21 cellular contexts compared by ENCODE assay signal in genomic region chr7:18459439-18459838, GRCh38. TPM values are rescaled to one million over a fixed set of nuclear protein-coding genes. Genes with fewer than 3 reads are reported as not detected.
A peak's percentile ranks its signal among the peaks of the same experiment; 100 is the strongest.
DNase-seq lines count a peak whose midpoint lies in the region; ATAC-seq and TF ChIP-seq lines count a peak whose summit lies in the region.
"Had no signal": no experiment of that assay in that cellular context is flagged by ENCODE, and none has a peak within 500 bp of the region (broad histone marks: within the 10 kb centered on the region; RNA-seq: fewer than 3 reads in every experiment).

No MANE protein-coding gene starts in this region.

- no peak overlapping the region for H3K4me3 ChIP-seq in ACC112 (ENCODE audit: low read depth, low read length)
- H3K4me3 ChIP-seq in endocrine pancreas (ENCODE audit: control insufficient read depth, insufficient read depth, low read length), result peak overlapping the region; percentile 53
- H3K4me3 ChIP-seq in endodermal cell (ENCODE audit: low read length), result no peak overlapping the region
- H3K4me3 ChIP-seq: esophagus squamous epithelium, K562, lower lobe of right lung, SJSA1 had no signal

- H3K4me3 Mint-ChIP-seq in endodermal cell, result no peak overlapping the region

- no peaks in the 10 kb centered on the region for H3K27me3 ChIP-seq in ACC112 (ENCODE audit: insufficient read depth, low read length)
- no peaks in the 10 kb centered on the region for H3K27me3 ChIP-seq in endocrine pancreas (ENCODE audit: control insufficient read depth, insufficient read depth, low read length)
- H3K27me3 ChIP-seq in endodermal cell (ENCODE audit: control insufficient read depth, insufficient read depth, low read length, poor library complexity, severe bottlenecking), result no peaks in the 10 kb centered on the region
- H3K27me3 ChIP-seq: brain microvascular endothelial cell, esophagus squamous epithelium, SJSA1, spleen had no signal

- DNase-seq in EL, result peak; percentile 34
- peak; percentile 76 for DNase-seq in NCI-H69 (lab: John Stamatoyannopoulos, UW)
- DNase-seq in anterior cingulate cortex (lab: John Stamatoyannopoulos, UW), result no peak
- no peak for DNase-seq in GM13977 (ENCODE audit: low spot score)
- no peak for DNase-seq in endodermal cell
- DNase-seq: activated CD4-positive, alpha-beta T cell treated with anti-CD3 and anti-CD28 coated beads, Interleukin-2, amount 50 U/mL, for 4 hours; activated naive CD4-positive, alpha-beta T cell treated with anti-CD3 and anti-CD28 coated beads, Interleukin-2, amount 50 U/mL, for 16 hours; activated T-cell treated with anti-CD3 and anti-CD28 coated beads, Interleukin-2, amount 50 U/mL, for 1 hour; AML-193; brain microvascular endothelial cell; esophagus squamous epithelium; HCEC 1CT; immature natural killer cell; lower lobe of right lung; naive thymus-derived CD8-positive, alpha-beta T cell; spleen had no signal

- H3K36me3 ChIP-seq in ACC112 (ENCODE audit: insufficient read depth, low read length) (no peaks in the 10 kb centered on the region), endocrine pancreas (ENCODE audit: control insufficient read depth, insufficient read depth, low read length) (no peaks in the 10 kb centered on the region), endodermal cell (ENCODE audit: control insufficient read depth, insufficient read depth, low read length) (no peaks in the 10 kb centered on the region)
- H3K36me3 ChIP-seq: brain microvascular endothelial cell, esophagus squamous epithelium, lower lobe of right lung, SJSA1, spleen had no signal

- H3K27ac ChIP-seq in ACC112 (ENCODE audit: low read depth, low read length) (no peak overlapping the region), endodermal cell (ENCODE audit: low read depth, low read length) (no peak overlapping the region)
- H3K27ac ChIP-seq: brain microvascular endothelial cell, esophagus squamous epithelium, lower lobe of right lung, SJSA1, spleen had no signal

- H3K27ac Mint-ChIP-seq in endodermal cell, result no peak overlapping the region
- H3K27ac Mint-ChIP-seq: immature natural killer cell; naive thymus-derived CD8-positive, alpha-beta T cell had no signal

- H3K9ac ChIP-seq in endocrine pancreas (ENCODE audit: control insufficient read depth, insufficient read depth, low read length), result no peak overlapping the region
- no peak overlapping the region for H3K9ac ChIP-seq in endodermal cell (ENCODE audit: extremely low read depth, low read length, poor library complexity, severe bottlenecking)

- no peak for TF ChIP-seq CTCF in GM13977 (IDR thresholded peaks at IDR 0.05; ENCODE audit: extremely low read depth, insufficient read depth, missing control alignments)
- no peak for TF ChIP-seq CTCF in endodermal cell (conservative IDR thresholded peaks at IDR 0.05)

- ATAC-seq in GM21390 (IDR thresholded peaks at IDR 0.05; ENCODE audit: unreplicated experiment), result no peak
- ATAC-seq: K562; naive thymus-derived CD8-positive, alpha-beta T cell had no signal

- in situ Hi-C loops in GM13977 (cut with MboI; ENCODE audit: low pct_unique_long_range_greater_than_20kb, low sequenced_read_pairs, unreplicated experiment), result no loop called here

- H3K9me3 Mint-ChIP-seq in endodermal cell, result no peaks in the 10 kb centered on the region
- H3K9me3 Mint-ChIP-seq: immature natural killer cell; naive thymus-derived CD8-positive, alpha-beta T cell had no signal

- no peaks in the 10 kb centered on the region for H3K27me3 Mint-ChIP-seq in endodermal cell (ENCODE audit: insufficient read depth)
- H3K27me3 Mint-ChIP-seq: naive thymus-derived CD8-positive, alpha-beta T cell had no signal

- peak overlapping the region; percentile 11 for H2AFZ ChIP-seq in ACC112 (ENCODE audit: low read length, unreplicated experiment)

- H3K79me2 ChIP-seq in ACC112 (ENCODE audit: control insufficient read depth, insufficient read depth, low read length, unreplicated experiment), result no peaks in the 10 kb centered on the region

- no peaks in the 10 kb centered on the region for H3K36me3 Mint-ChIP-seq in endodermal cell (ENCODE audit: low read depth)
- H3K36me3 Mint-ChIP-seq: immature natural killer cell; naive thymus-derived CD8-positive, alpha-beta T cell had no signal

- H3K4me1 ChIP-seq in ACC112 (ENCODE audit: control insufficient read depth, insufficient read depth, low read length, unreplicated experiment) (no peaks in the 10 kb centered on the region), endocrine pancreas (ENCODE audit: control insufficient read depth, insufficient read depth, low read length) (peaks cover 28% of the 10 kb centered on the region), endodermal cell (ENCODE audit: control insufficient read depth, insufficient read depth, low read length) (no peaks in the 10 kb centered on the region)
- H3K4me1 ChIP-seq: esophagus squamous epithelium, lower lobe of right lung, SJSA1 had no signal

- H3K4me1 Mint-ChIP-seq in endodermal cell, result peaks cover 2% of the 10 kb centered on the region

- H3K9me3 ChIP-seq in endocrine pancreas (ENCODE audit: control insufficient read depth, low read length), result no peaks in the 10 kb centered on the region
- H3K9me3 ChIP-seq in endodermal cell (ENCODE audit: control insufficient read depth, low read length), result no peaks in the 10 kb centered on the region
- H3K9me3 ChIP-seq: esophagus squamous epithelium, lower lobe of right lung, SJSA1, spleen had no signal

- WGBS in endodermal cell (ENCODE audit: insufficient coverage in 1 of 2, insufficient read length in 1 of 2), 2 experiments, result 67% methylated on average over 1 of the region's 1 CpG; no CpG with 5 or more reads in 1 of the 2 experiments

RNA-seq across cellular contexts. Expression of gene HDAC9, which starts 36.1 kb away (rescaled TPM):
- total RNA-seq in endodermal cell, result 1 to 10 TPM; 1.5 to 4.0 TPM
- polyA plus RNA-seq in endodermal cell (2013, experiment 1 of 2), result 18.0 TPM
- polyA plus RNA-seq in endodermal cell (2013, experiment 2 of 2), result 17.9 TPM

Comparison
In these comparisons a context has a peak if more than half of its experiments do, and no peak if none do; other contexts are left out.
1. DNase-seq: peak in EL (single experiment) and NCI-H69 (single experiment); none in anterior cingulate cortex (0 of 58), GM13977 (single experiment) and endodermal cell (single experiment).